In genomic region chr19:48619692-48620565, GRCh38 we compare ENCODE assay signal across 9 cellular contexts. TPM values are rescaled to one million over a fixed set of nuclear protein-coding genes. Genes with fewer than 3 reads are reported as not detected.
DNase-seq lines count a peak whose midpoint lies in the region; ATAC-seq and TF ChIP-seq lines count a peak whose summit lies in the region.
"Had no signal": no experiment of that assay in that cellular context is flagged by ENCODE, and none has a peak within 500 bp of the region (broad histone marks: within the 10 kb centered on the region; RNA-seq: fewer than 3 reads in every experiment).

No MANE protein-coding gene starts in this region.

- CTCF ChIA-PET in activated CD8-positive, alpha-beta T cell treated with anti-CD3 and anti-CD28 coated beads for 36 hours (lab: Charles Lee): interaction anchor here (1.0 to 3.6 kb wide), 3 partner anchors 11 to 286 kb away, joined by 4 to 14 read pairs (median 5); partner anchors contain the start of gene CA11

- H3K9me3 ChIP-seq in hepatocyte (ENCODE audit: low read depth): no peaks in the 10 kb centered on the region

- peaks cover 62% of the 10 kb centered on the region for H3K36me3 Mint-ChIP-seq in activated CD8-positive, alpha-beta T cell treated with anti-CD3 and anti-CD28 coated beads for 36 hours (ENCODE audit: low read depth)
- H3K36me3 Mint-ChIP-seq in stimulated activated memory B cell treated with anti-CD40 and anti-IgM and Interleukin-4, amounts not matched to agents 10 μg/mL and 1 μg/mL and 100 μg/mL, for 72 hours: peaks cover 58% of the 10 kb centered on the region

- DNase-seq in HFF-Myc (ENCODE audit: extremely low read depth, low read depth): no peak
- no peak for DNase-seq in activated CD8-positive, alpha-beta T cell treated with anti-CD3 and anti-CD28 coated beads for 36 hours
- DNase-seq in hepatocyte (ENCODE audit: low spot score): peak; percentile 8
- DNase-seq in central memory CD4-positive, alpha-beta T cell: no peak
- DNase-seq in retina: no peak
- no peak for DNase-seq in GM13977 (ENCODE audit: low spot score)
- no peak for DNase-seq in glomerular visceral epithelial cell (ENCODE audit: extremely low spot score)

- H3K4me3 Mint-ChIP-seq in activated CD8-positive, alpha-beta T cell treated with anti-CD3 and anti-CD28 coated beads for 36 hours: peak overlapping the region; percentile 93
- H3K4me3 Mint-ChIP-seq in stimulated activated memory B cell treated with anti-CD40 and anti-IgM and Interleukin-4, amounts not matched to agents 10 μg/mL and 1 μg/mL and 100 μg/mL, for 72 hours: peak overlapping the region; percentile 95

- peak overlapping the region; percentile 71 for H3K4me2 ChIP-seq in hepatocyte

- H3K4me1 ChIP-seq in hepatocyte (ENCODE audit: insufficient read depth): peaks cover 36% of the 10 kb centered on the region

- no peak for ATAC-seq in activated CD8-positive, alpha-beta T cell treated with anti-CD3 and anti-CD28 coated beads for 36 hours
- ATAC-seq in stimulated activated memory B cell treated with anti-CD40 and anti-IgM and Interleukin-4, amounts not matched to agents 10 μg/mL and 1 μg/mL and 100 μg/mL, for 72 hours: no peak

- peaks cover 34% of the 10 kb centered on the region for H4K20me1 ChIP-seq in hepatocyte (ENCODE audit: insufficient read depth, poor library complexity, severe bottlenecking)

- TF ChIP-seq CTCF in HFF-Myc (IDR thresholded peaks at IDR 0.05; ENCODE audit: low read depth, low read length, missing control alignments) (no peak), hepatocyte (IDR thresholded peaks at IDR 0.05; ENCODE audit: poor library complexity) (no peak), GM13977 (IDR thresholded peaks at IDR 0.05; ENCODE audit: extremely low read depth, insufficient read depth, missing control alignments) (no peak)
- TF ChIP-seq CTCF in activated CD8-positive, alpha-beta T cell treated with anti-CD3 and anti-CD28 coated beads for 36 hours (IDR thresholded peaks at IDR 0.05): no peak

- no peaks in the 10 kb centered on the region for H3K27me3 ChIP-seq in hepatocyte

- H3K27me3 Mint-ChIP-seq in activated CD8-positive, alpha-beta T cell treated with anti-CD3 and anti-CD28 coated beads for 36 hours: no peaks in the 10 kb centered on the region
- H3K27me3 Mint-ChIP-seq in stimulated activated memory B cell treated with anti-CD40 and anti-IgM and Interleukin-4, amounts not matched to agents 10 μg/mL and 1 μg/mL and 100 μg/mL, for 72 hours: no peaks in the 10 kb centered on the region

- in situ Hi-C loops in GM13977 (cut with MboI; ENCODE audit: low pct_unique_long_range_greater_than_20kb, low sequenced_read_pairs, unreplicated experiment): no loop called here

- no peaks in the 10 kb centered on the region for H3K36me3 ChIP-seq in hepatocyte (replicated peaks; ENCODE audit: insufficient read depth, low read depth)

- peaks cover 38% of the 10 kb centered on the region for H3K79me2 ChIP-seq in hepatocyte

- H3K27ac ChIP-seq in hepatocyte: peak overlapping the region; percentile 75

- POLR2A ChIA-PET in activated CD8-positive, alpha-beta T cell treated with anti-CD3 and anti-CD28 coated beads for 36 hours (lab: Charles Lee): interaction anchor here (0.6 to 10.8 kb wide), 11 partner anchors 11 to 254 kb away, joined by 3 to 154 read pairs (median 6); partner anchors contain the start of genes DBP and SPACA4

- intact Hi-C loops in activated CD8-positive, alpha-beta T cell treated with anti-CD3 and anti-CD28 coated beads for 36 hours (cut with micrococcal nuclease): no loop called here

- H2AFZ ChIP-seq in hepatocyte: peak overlapping the region; percentile 13

- WGBS in hepatocyte (ENCODE audit: low lambda C conversion rate, missing lambda C conversion rate): 41% methylated on average over 6 of the region's 6 CpGs

- peak overlapping the region; percentile 90 for H3K4me3 ChIP-seq in HFF-Myc (replicated peaks; ENCODE audit: low read depth, low read length)
- H3K4me3 ChIP-seq in hepatocyte: peak overlapping the region; percentile 18

- H3K9me2 ChIP-seq in hepatocyte (replicated peaks; ENCODE audit: insufficient read depth): no peaks in the 10 kb centered on the region

- H3K4me1 Mint-ChIP-seq in activated CD8-positive, alpha-beta T cell treated with anti-CD3 and anti-CD28 coated beads for 36 hours (ENCODE audit: low read depth): peaks cover 43% of the 10 kb centered on the region
- H3K4me1 Mint-ChIP-seq in stimulated activated memory B cell treated with anti-CD40 and anti-IgM and Interleukin-4, amounts not matched to agents 10 μg/mL and 1 μg/mL and 100 μg/mL, for 72 hours: peaks cover 74% of the 10 kb centered on the region

- H3K27ac Mint-ChIP-seq in activated CD8-positive, alpha-beta T cell treated with anti-CD3 and anti-CD28 coated beads for 36 hours: peak overlapping the region; percentile 100
- H3K27ac Mint-ChIP-seq in stimulated activated memory B cell treated with anti-CD40 and anti-IgM and Interleukin-4, amounts not matched to agents 10 μg/mL and 1 μg/mL and 100 μg/mL, for 72 hours: peak overlapping the region; percentile 98

- no peaks in the 10 kb centered on the region for H3K9me3 Mint-ChIP-seq in activated CD8-positive, alpha-beta T cell treated with anti-CD3 and anti-CD28 coated beads for 36 hours
- H3K9me3 Mint-ChIP-seq in stimulated activated memory B cell treated with anti-CD40 and anti-IgM and Interleukin-4, amounts not matched to agents 10 μg/mL and 1 μg/mL and 100 μg/mL, for 72 hours: no peaks in the 10 kb centered on the region

RNA-seq across cellular contexts. Expression of gene SPHK2, which starts 0.6 kb away (rescaled TPM):
- total RNA-seq in activated CD8-positive, alpha-beta T cell treated with anti-CD3 and anti-CD28 coated beads for 36 hours: 10 to 100 TPM; 22.3 to 22.9 TPM
- 45.2 and 56.7 TPM in 2 replicates for total RNA-seq in hepatocyte
- polyA plus RNA-seq in hepatocyte: 39.4 and 48.2 TPM in 2 replicates

RNA-seq across cellular contexts. Expression of gene RPL18, which starts 1.0 kb away (rescaled TPM):
- total RNA-seq in activated CD8-positive, alpha-beta T cell treated with anti-CD3 and anti-CD28 coated beads for 36 hours: 1,000 to 10,000 TPM; 2,304 to 2,324 TPM
- 1,372 and 1,462 TPM in 2 replicates for total RNA-seq in hepatocyte
- 616 and 623 TPM in 2 replicates for polyA plus RNA-seq in hepatocyte

RNA-seq across cellular contexts. Expression of gene FAM83E, which starts 5.1 kb away (rescaled TPM):
- total RNA-seq in activated CD8-positive, alpha-beta T cell treated with anti-CD3 and anti-CD28 coated beads for 36 hours: 1 to 10 TPM; 3.8 to 4.7 TPM
- total RNA-seq in hepatocyte: 13.8 and 22.2 TPM in 2 replicates
- polyA plus RNA-seq in hepatocyte: 12.4 and 16.1 TPM in 2 replicates

RNA-seq across cellular contexts. Expression of gene SPACA4, which starts 13.4 kb away (rescaled TPM):
- not detected for total RNA-seq in activated CD8-positive, alpha-beta T cell treated with anti-CD3 and anti-CD28 coated beads for 36 hours
- total RNA-seq in hepatocyte: not detected in 2 replicates
- polyA plus RNA-seq in hepatocyte: 0.30 TPM in 1 of 2 replicates, not detected in the other
- total RNA-seq: T-helper 2 cell treated with Interferon-gamma antibody and Interleukin-4, amounts not matched to agents 100 ng/mL and 5 ng/mL, for 36 hours had no signal

RNA-seq across cellular contexts. Expression of gene DBP, which starts 17.2 kb away (rescaled TPM):
- total RNA-seq in activated CD8-positive, alpha-beta T cell treated with anti-CD3 and anti-CD28 coated beads for 36 hours: 10 to 100 TPM; 10.8 to 13.1 TPM
- 3.9 and 5.4 TPM in 2 replicates for total RNA-seq in hepatocyte
- polyA plus RNA-seq in hepatocyte: 11.8 and 20.4 TPM in 2 replicates
